20 cellular contexts compared by ENCODE assay signal in the genomic region with DNA sequence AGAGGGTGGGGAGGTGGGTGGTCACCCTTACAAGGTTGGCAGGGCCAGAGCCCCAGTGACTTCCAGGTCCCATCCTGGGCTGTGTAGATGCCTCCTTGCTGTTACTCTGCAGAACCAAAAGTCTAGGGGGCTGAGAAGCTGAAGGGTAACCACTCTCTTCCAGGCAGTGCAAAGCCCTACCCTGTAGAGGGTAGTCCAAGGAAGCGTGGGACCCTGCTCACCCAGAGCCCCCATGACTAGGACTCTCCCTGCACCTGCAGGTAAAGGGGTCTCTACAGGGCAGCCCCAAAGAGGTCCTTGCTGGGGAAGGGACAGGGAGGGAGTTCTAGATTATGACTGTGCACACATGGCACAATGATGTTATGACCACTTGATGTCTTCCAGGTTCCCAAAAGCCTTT. TPM values are rescaled to one million over a fixed set of nuclear protein-coding genes. Genes with fewer than 3 reads are reported as not detected.
"Had no signal": no experiment of that assay in that cellular context is flagged by ENCODE, and none has a peak within 500 bp of the region (broad histone marks: within the 10 kb centered on the region; RNA-seq: fewer than 3 reads in every experiment).

No MANE protein-coding gene starts in this region.

- H3K4me3 Mint-ChIP-seq: activated T-helper 17 cell treated with anti-CD3 and anti-CD28 coated beads, Interleukin-2, amount 50 U/mL, for 72 hours; endodermal cell; naive thymus-derived CD8-positive, alpha-beta T cell had no signal

- H3K27me3 Mint-ChIP-seq: activated T-helper 17 cell treated with anti-CD3 and anti-CD28 coated beads, Interleukin-2, amount 50 U/mL, for 72 hours; naive thymus-derived CD8-positive, alpha-beta T cell had no signal

- H3K27ac Mint-ChIP-seq: activated T-helper 17 cell treated with anti-CD3 and anti-CD28 coated beads, Interleukin-2, amount 50 U/mL, for 72 hours; endodermal cell had no signal

- H3K27ac ChIP-seq: epithelial cell of prostate, foreskin keratinocyte, hepatocyte, pancreas, SK-N-MC, transverse colon, vagina had no signal

- H3K9me3 Mint-ChIP-seq: activated T-helper 17 cell treated with anti-CD3 and anti-CD28 coated beads, Interleukin-2, amount 50 U/mL, for 72 hours; endodermal cell; naive thymus-derived CD8-positive, alpha-beta T cell had no signal

- ATAC-seq: activated T-helper 17 cell treated with anti-CD3 and anti-CD28 coated beads, Interleukin-2, amount 50 U/mL, for 72 hours; foreskin keratinocyte; naive thymus-derived CD8-positive, alpha-beta T cell; pancreas; sciatic nerve had no signal

- H3K27me3 ChIP-seq: foreskin keratinocyte, hepatocyte, pancreas, transverse colon, vagina had no signal

- H2AFZ ChIP-seq: hepatocyte had no signal

- DNase-seq: activated CD4-positive, alpha-beta T cell treated with anti-CD3 and anti-CD28 coated beads, Interleukin-2, amount 50 U/mL, for 1 hour; activated CD4-positive, CD25-positive, alpha-beta regulatory T cell; activated naive CD4-positive, alpha-beta T cell treated with Interleukin-2 at 50 U/mL for 16 hours; dermis blood vessel endothelial cell; endodermal cell; foreskin keratinocyte; mesenchymal stem cell; naive thymus-derived CD8-positive, alpha-beta T cell; pancreas; stimulated activated naive CD4-positive, alpha-beta T cell; transverse colon had no signal

- H3K4me2 ChIP-seq: hepatocyte had no signal

- H3K9me3 ChIP-seq: pancreas, transverse colon, vagina had no signal

- H3K4me3 ChIP-seq: hepatocyte, pancreas, SK-N-MC, transverse colon, vagina had no signal

RNA-seq across cellular contexts. Expression of gene GHRL, which starts 14.2 kb away (rescaled TPM):
- total RNA-seq: activated CD8-positive, alpha-beta memory T cell treated with anti-CD3 and anti-CD28 coated beads for 36 hours; chondrocyte; endodermal cell; fibroblast of lung; foreskin keratinocyte; vagina had no signal
